9 cellular contexts compared by ENCODE assay signal in genomic region chr15:64180235-64180824, GRCh38. TPM values are rescaled to one million over a fixed set of nuclear protein-coding genes. Genes with fewer than 3 reads are reported as not detected.
DNase-seq lines count a peak whose midpoint lies in the region; ATAC-seq and TF ChIP-seq lines count a peak whose summit lies in the region.
"Had no signal": no experiment of that assay in that cellular context is flagged by ENCODE, and none has a peak within 500 bp of the region (broad histone marks: within the 10 kb centered on the region; RNA-seq: fewer than 3 reads in every experiment).

No MANE protein-coding gene starts in this region.

- H3K27ac Mint-ChIP-seq in activated B cell treated with CpG ODN at 0.5 μM for 24 hours, result peak overlapping the region; percentile 85

- no peak for TF ChIP-seq CTCF in activated B cell treated with CpG ODN at 0.5 μM for 24 hours (IDR thresholded peaks at IDR 0.05)

- CTCF ChIA-PET in activated B cell treated with CpG ODN at 0.5 μM for 24 hours (lab: Charles Lee), result interaction anchor here (0.7 to 1.6 kb wide), 3 partner anchors 17 to 207 kb away, joined by 3 to 8 read pairs (median 4); partner anchors contain the start of gene PPIB

- intact Hi-C loops in activated B cell treated with CpG ODN at 0.5 μM for 24 hours (cut with micrococcal nuclease), result loop anchor here (1.0 kb wide), 1 partner anchor 17 kb away; the partner anchor contains the start of gene PPIB

- peaks cover 31% of the 10 kb centered on the region for H3K36me3 Mint-ChIP-seq in activated B cell treated with CpG ODN at 0.5 μM for 24 hours (ENCODE audit: low read depth)

- H3K9me3 Mint-ChIP-seq in activated B cell treated with CpG ODN at 0.5 μM for 24 hours, result no peaks in the 10 kb centered on the region

- peak; percentile 40 for DNase-seq in activated B cell treated with CpG ODN at 0.5 μM for 24 hours
- DNase-seq in nucleus accumbens (lab: John Stamatoyannopoulos, UW), result peak in 39 of 56 donors; percentile 3 to 82 (median 43)
- DNase-seq in SIG-M5 treated with dmso at 0.1 percent for 504 hours (lab: John Stamatoyannopoulos, UW; ENCODE audit: unreplicated experiment), result no peak
- no peak for DNase-seq in COR-L47 (lab: John Stamatoyannopoulos, UW)
- DNase-seq: NCI-H526 had no signal

- H3K4me1 Mint-ChIP-seq in activated B cell treated with CpG ODN at 0.5 μM for 24 hours, result peaks cover 26% of the 10 kb centered on the region

- H3K4me3 Mint-ChIP-seq in activated B cell treated with CpG ODN at 0.5 μM for 24 hours, result peak overlapping the region; percentile 56

- POLR2A ChIA-PET in activated B cell treated with CpG ODN at 0.5 μM for 24 hours (lab: Charles Lee), result interaction anchor here (0.9 to 5.3 kb wide), 4 partner anchors 17 to 207 kb away, joined by 3 to 34 read pairs (median 5); partner anchors contain the start of genes PPIB and TRIP4

- no peaks in the 10 kb centered on the region for H3K27me3 Mint-ChIP-seq in activated B cell treated with CpG ODN at 0.5 μM for 24 hours

- ATAC-seq in GM19043 (IDR thresholded peaks at IDR 0.05; ENCODE audit: low read depth, unreplicated experiment) (peak; percentile 63), HG02970 (IDR thresholded peaks at IDR 0.05; ENCODE audit: low FRiP score, unreplicated experiment) (peak; percentile 64), activated B cell treated with CpG ODN at 0.5 μM for 24 hours (ENCODE audit: low read depth) (peak; percentile 99), GM21576 (IDR thresholded peaks at IDR 0.05; ENCODE audit: unreplicated experiment) (no peak), GM18868 (IDR thresholded peaks at IDR 0.05; ENCODE audit: unreplicated experiment) (no peak)

RNA-seq across cellular contexts. Expression of gene PPIB, which starts 17.5 kb away (rescaled TPM):
- total RNA-seq in activated B cell treated with CpG ODN at 0.5 μM for 24 hours, result 225 and 227 TPM in 2 replicates

RNA-seq across cellular contexts. Expression of gene SNX22, which starts 28.8 kb away (rescaled TPM):
- total RNA-seq in activated B cell treated with CpG ODN at 0.5 μM for 24 hours, result 41.7 and 46.2 TPM in 2 replicates

Comparison
In these comparisons a context has a peak if more than half of its experiments do, and no peak if none do; other contexts are left out.
1. ATAC-seq: peak in GM19043 (single experiment), HG02970 (single experiment) and activated B cell treated with CpG ODN at 0.5 μM for 24 hours (single experiment); none in GM21576 (single experiment) and GM18868 (single experiment).
2. DNase-seq: peak in activated B cell treated with CpG ODN at 0.5 μM for 24 hours (single experiment) and nucleus accumbens (39 of 56); none in SIG-M5 treated with dmso at 0.1 percent for 504 hours (single experiment) and COR-L47 (single experiment).